In genomic region chr22:40004836-40005235, GRCh38 we compare ENCODE assay signal across 20 cellular contexts. TPM values are rescaled to one million over a fixed set of nuclear protein-coding genes. Genes with fewer than 3 reads are reported as not detected.
DNase-seq lines count a peak whose midpoint lies in the region; TF ChIP-seq lines count a peak whose summit lies in the region.
"Had no signal": no experiment of that assay in that cellular context is flagged by ENCODE, and none has a peak within 500 bp of the region (broad histone marks: within the 10 kb centered on the region; RNA-seq: fewer than 3 reads in every experiment).

No MANE protein-coding gene starts in this region.

- H3K4me3 Mint-ChIP-seq in endodermal cell: no peak overlapping the region
- H3K4me3 Mint-ChIP-seq: CD4-positive, alpha-beta memory T cell had no signal

- peaks cover 34% of the 10 kb centered on the region for H3K4me1 ChIP-seq in endodermal cell (ENCODE audit: control insufficient read depth, insufficient read depth, low read length)
- H3K4me1 ChIP-seq in osteoblast (ENCODE audit: insufficient read depth, low read length): no peaks in the 10 kb centered on the region

- no peaks in the 10 kb centered on the region for H3K27me3 ChIP-seq in endodermal cell (ENCODE audit: control insufficient read depth, insufficient read depth, low read length, poor library complexity, severe bottlenecking)
- peaks cover 28% of the 10 kb centered on the region for H3K27me3 ChIP-seq in osteoblast (ENCODE audit: insufficient read depth, low read length)

- H3K4me3 ChIP-seq in endodermal cell (ENCODE audit: low read length): no peak overlapping the region
- H3K4me3 ChIP-seq in osteoblast (ENCODE audit: insufficient read depth, low read length): no peak overlapping the region

- H3K4me1 Mint-ChIP-seq in endodermal cell: peaks cover 75% of the 10 kb centered on the region

- no peak overlapping the region for H3K4me2 ChIP-seq in osteoblast (ENCODE audit: insufficient read depth, low read length)
- H3K4me2 ChIP-seq: KMS-11 had no signal

- H3K36me3 ChIP-seq in endodermal cell (ENCODE audit: control insufficient read depth, insufficient read depth, low read length) (no peaks in the 10 kb centered on the region), osteoblast (ENCODE audit: insufficient read depth, low read length) (no peaks in the 10 kb centered on the region)

- no peaks in the 10 kb centered on the region for H3K27me3 Mint-ChIP-seq in endodermal cell (ENCODE audit: insufficient read depth)

- H3K9me3 ChIP-seq in endodermal cell (ENCODE audit: control insufficient read depth, low read length) (no peaks in the 10 kb centered on the region), osteoblast (ENCODE audit: low read depth, low read length) (no peaks in the 10 kb centered on the region)

- no peaks in the 10 kb centered on the region for H3K79me2 ChIP-seq in osteoblast (ENCODE audit: insufficient read depth, low read length)

- no peaks in the 10 kb centered on the region for H3K9me3 Mint-ChIP-seq in endodermal cell
- H3K9me3 Mint-ChIP-seq: CD4-positive, alpha-beta memory T cell had no signal

- peak; percentile 44 for DNase-seq in DMS 273 (lab: John Stamatoyannopoulos, UW; ENCODE audit: unreplicated experiment)
- DNase-seq in DMS 273 treated with DMSO at 0.1 percent for 48 hours (lab: John Stamatoyannopoulos, UW): no peak
- peak; percentile 92 for DNase-seq in NCI-H69 (lab: John Stamatoyannopoulos, UW)
- DNase-seq in endodermal cell: no peak
- peak; percentile 62 for DNase-seq in osteoblast (ENCODE audit: insufficient read length, low spot score, missing footprints)
- no peak for DNase-seq in COLO829 (ENCODE audit: low spot score)
- DNase-seq in GM20000 (ENCODE audit: low spot score): no peak
- no peak for DNase-seq in NK-92 treated with Interleukin-12 subunit alpha and Interleukin-12 subunit beta, amount 100 ng/mL, for 24 hours (lab: John Stamatoyannopoulos, UW)
- DNase-seq: CD4-positive, alpha-beta memory T cell; DND-41; H7; NCI-H187 treated with DMSO at 0.1 percent for 48 hours; NCI-H510A; RPMI8226 had no signal

- H3K27ac Mint-ChIP-seq in endodermal cell: no peak overlapping the region
- H3K27ac Mint-ChIP-seq: CD4-positive, alpha-beta memory T cell had no signal

- WGBS in endodermal cell (ENCODE audit: insufficient coverage in 1 of 2, insufficient read length in 1 of 2), 2 experiments: 84 to 92% methylated on average over 5 to 6 of the region's 6 CpGs

- no peak overlapping the region for H3K9ac ChIP-seq in endodermal cell (ENCODE audit: extremely low read depth, low read length, poor library complexity, severe bottlenecking)
- H3K9ac ChIP-seq: KMS-11 had no signal

- H3K27ac ChIP-seq in endodermal cell (ENCODE audit: low read depth, low read length): peak overlapping the region; percentile 71
- H3K27ac ChIP-seq in osteoblast (ENCODE audit: low read depth, low read length): no peak overlapping the region
- H3K27ac ChIP-seq: 22Rv1, KMS-11 had no signal

- no peak overlapping the region for H2AFZ ChIP-seq in osteoblast (ENCODE audit: low read length)

- TF ChIP-seq CTCF in endodermal cell (conservative IDR thresholded peaks at IDR 0.05): no peak
- no peak for TF ChIP-seq CTCF in osteoblast (IDR thresholded peaks at IDR 0.05; ENCODE audit: extremely low read depth, low read depth, low read length)
- no peak for TF ChIP-seq CTCF in GM20000 (IDR thresholded peaks at IDR 0.05; ENCODE audit: extremely low read depth, missing control alignments)

- no peaks in the 10 kb centered on the region for H4K20me1 ChIP-seq in osteoblast (ENCODE audit: insufficient read depth, low read length)

- H3K36me3 Mint-ChIP-seq in endodermal cell (ENCODE audit: low read depth): peaks cover 14% of the 10 kb centered on the region
- H3K36me3 Mint-ChIP-seq: CD4-positive, alpha-beta memory T cell had no signal

RNA-seq across cellular contexts. Expression of gene FAM83F, which starts 10.1 kb away (rescaled TPM):
- total RNA-seq in endodermal cell (10 to 100 TPM; 18.9 to 34.1 TPM), osteoblast (not detected in 2 replicates)
- polyA plus RNA-seq in endodermal cell (2013, experiment 1 of 2): 2.2 TPM
- polyA plus RNA-seq in endodermal cell (2013, experiment 2 of 2): 1.9 TPM
- total RNA-seq: HepG2, M059J, SK-MEL-5 had no signal
- polyA plus RNA-seq: BJ; CD4-positive, alpha-beta memory T cell; HepG2 had no signal

RNA-seq across cellular contexts. Expression of gene TMA7B, which starts 44.6 kb away (rescaled TPM):
- total RNA-seq in endodermal cell: not detected
- polyA plus RNA-seq in endodermal cell (2013, experiment 1 of 2): not detected
- polyA plus RNA-seq in endodermal cell (2013, experiment 2 of 2): not detected
- total RNA-seq in osteoblast: not detected in 2 replicates
- total RNA-seq: H7, HepG2, M059J had no signal
- polyA plus RNA-seq: BJ, HepG2 had no signal

Comparison
In these comparisons a context has a peak if more than half of its experiments do, and no peak if none do; other contexts are left out.
1. DNase-seq: peak in DMS 273 (single experiment), NCI-H69 (single experiment) and osteoblast (single experiment); none in DMS 273 treated with DMSO at 0.1 percent for 48 hours (single experiment), endodermal cell (single experiment), COLO829 (single experiment), GM20000 (single experiment) and NK-92 treated with Interleukin-12 subunit alpha and Interleukin-12 subunit beta, amount 100 ng/mL, for 24 hours (single experiment).
2. RNA of gene FAM83F, which starts 10.1 kb away (total RNA-seq): 18.9 to 34.1 TPM in endodermal cell; not detected in osteoblast; every median in the first group is over 10 times any median in the second.